In genomic region chr16:10979717-10980601, GRCh38 we compare ENCODE assay signal across 9 cellular contexts. TPM values are rescaled to one million over a fixed set of nuclear protein-coding genes. Genes with fewer than 3 reads are reported as not detected.
A peak's percentile ranks its signal among the peaks of the same experiment; 100 is the strongest.
DNase-seq lines count a peak whose midpoint lies in the region; ATAC-seq and TF ChIP-seq lines count a peak whose summit lies in the region.
"Had no signal": no experiment of that assay in that cellular context is flagged by ENCODE, and none has a peak within 500 bp of the region (broad histone marks: within the 10 kb centered on the region; RNA-seq: fewer than 3 reads in every experiment).

No MANE protein-coding gene starts in this region.

- H3K27ac ChIP-seq in right atrium auricular region (peak overlapping the region; percentile 38 to 62), spleen (peak overlapping the region in 2 of 8 donors; percentile 16 to 41)

- TF ChIP-seq POLR2A in spleen (IDR thresholded peaks at IDR 0.05) = no peak

- TF ChIP-seq CTCF in right atrium auricular region (IDR thresholded peaks at IDR 0.05) = no peak
- TF ChIP-seq CTCF in spleen (IDR thresholded peaks at IDR 0.05 in 8 of 11, conservative IDR thresholded peaks at IDR 0.05 in 3 of 11) = no peak

- DNase-seq in GM04504 (ENCODE audit: low read depth) (peak; percentile 34), anterior cingulate cortex (lab: John Stamatoyannopoulos, UW) (peak in 50 of 58 donors; percentile 5 to 70 (median 32)), right atrium auricular region (ENCODE audit: low spot score) (peak; percentile 73), sciatic nerve (ENCODE audit: low spot score) (no peak), NCI-H446 treated with DMSO at 0.1 percent for 48 hours (lab: John Stamatoyannopoulos, UW) (no peak), spleen (no peak)
- DNase-seq: SHP77 treated with DMSO at 0.1 percent for 48 hours had no signal

- H3K4me1 ChIP-seq in right atrium auricular region (peaks cover 0 to 11% of the 10 kb centered on the region in 2 donors), spleen (peaks cover 6 to 27% (median 14%) of the 10 kb centered on the region in 6 donors)

- H3K9me3 ChIP-seq in right atrium auricular region (no peaks in the 10 kb centered on the region), spleen (no peaks in the 10 kb centered on the region)

- intact Hi-C loops in sciatic nerve (cut with DNase I) = loop anchor here (10.0 kb wide), 1 partner anchor 375 kb away; no protein-coding TSS in a partner anchor
- intact Hi-C loops in spleen (cut with DNase I; ENCODE audit: low total_unique reads) = no loop called here

- H3K36me3 ChIP-seq in right atrium auricular region (peaks cover 52% of the 10 kb centered on the region), spleen (peaks cover 0 to 100% (median 51%) of the 10 kb centered on the region in 6 donors)

- peak; percentile 87 for ATAC-seq in sciatic nerve
- ATAC-seq in HG03175 (IDR thresholded peaks at IDR 0.05; ENCODE audit: unreplicated experiment) = no peak
- ATAC-seq in HG03442 (IDR thresholded peaks at IDR 0.05; ENCODE audit: unreplicated experiment) = no peak

- 68 to 85% (median 77%) methylated on average over 19 of the region's 19 CpGs for WGBS in spleen, 5 donors

- H3K4me3 ChIP-seq in right atrium auricular region (no peak overlapping the region), spleen (no peak overlapping the region)

- no peaks in the 10 kb centered on the region for H3K27me3 ChIP-seq in right atrium auricular region
- no peaks in the 10 kb centered on the region for H3K27me3 ChIP-seq in spleen (replicated peaks in 1 of 7)

RNA-seq across cellular contexts. Expression of gene CLEC16A, which starts 35.6 kb away (rescaled TPM):
- 10 to 100 TPM; 24.1 to 49.0 TPM for total RNA-seq in right atrium auricular region
- 39.4 TPM for total RNA-seq in sciatic nerve
- 10 to 100 TPM; 32.1 to 54.6 (median 43.8) TPM for total RNA-seq in spleen
- polyA plus RNA-seq in spleen = 10 to 100 TPM in 1 of 3 donors, 1 to 10 TPM in 2; 7.3 to 15.9 (median 8.2) TPM

RNA-seq across cellular contexts. Expression of gene DEXI, which starts 37.7 kb away (rescaled TPM):
- 100 to 1,000 TPM; 129 to 164 TPM for total RNA-seq in right atrium auricular region
- total RNA-seq in sciatic nerve = 31.7 TPM
- total RNA-seq in spleen = 10 to 100 TPM; 25.4 to 81.5 (median 36.8) TPM
- 10 to 100 TPM; 14.9 to 29.0 (median 21.5) TPM for polyA plus RNA-seq in spleen

Comparison
In these comparisons a context has a peak if more than half of its experiments do, and no peak if none do; other contexts are left out.
1. DNase-seq: peak in GM04504 (single experiment), anterior cingulate cortex (50 of 58) and right atrium auricular region (single experiment); none in sciatic nerve (single experiment), NCI-H446 treated with DMSO at 0.1 percent for 48 hours (single experiment) and spleen (single experiment).